1 cellular context compared by ENCODE assay signal in the genomic region with DNA sequence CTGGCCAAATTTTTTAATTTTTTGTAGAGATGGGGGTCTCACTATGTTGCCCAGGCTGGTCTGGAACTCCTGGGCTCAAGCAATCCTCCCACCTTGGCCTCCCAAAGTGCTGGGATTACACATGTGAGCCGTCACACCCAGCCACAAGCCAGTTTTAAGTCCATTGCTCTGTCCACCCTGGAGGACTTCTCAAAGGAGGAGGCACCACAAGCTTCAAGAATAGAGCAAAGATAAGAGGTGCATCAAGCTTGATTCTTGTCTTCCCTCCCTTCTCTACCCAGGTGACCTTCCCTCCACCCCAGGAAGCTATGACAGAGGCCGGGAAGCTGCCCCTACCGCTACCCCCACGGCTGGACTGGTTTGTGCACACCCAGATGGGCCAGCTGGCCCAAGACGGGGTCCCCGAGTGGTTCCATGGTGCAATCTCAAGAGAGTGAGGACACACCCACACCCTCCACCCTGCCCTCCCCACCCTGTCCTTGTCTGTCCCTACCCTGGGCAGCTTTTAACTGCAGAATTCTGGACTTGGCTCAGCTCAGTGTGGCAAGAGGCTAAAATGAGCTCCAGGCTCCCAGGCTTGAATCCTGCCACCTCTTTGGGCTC.
TF ChIP-seq lines count a peak whose summit lies in the region.

No MANE protein-coding gene starts in this region.

TF ChIP-seq in IMR-90, 13 proteins besides CTCF, POLR2A, EP300 and RAD21:
- TF ChIP-seq CHD1 (IDR thresholded peaks at IDR 0.05; ENCODE audit: low read depth, low read length) (no peak), MAZ (IDR thresholded peaks at IDR 0.05; ENCODE audit: borderline replicate concordance, low read depth, low read length) (no peak)
